In the genomic region with DNA sequence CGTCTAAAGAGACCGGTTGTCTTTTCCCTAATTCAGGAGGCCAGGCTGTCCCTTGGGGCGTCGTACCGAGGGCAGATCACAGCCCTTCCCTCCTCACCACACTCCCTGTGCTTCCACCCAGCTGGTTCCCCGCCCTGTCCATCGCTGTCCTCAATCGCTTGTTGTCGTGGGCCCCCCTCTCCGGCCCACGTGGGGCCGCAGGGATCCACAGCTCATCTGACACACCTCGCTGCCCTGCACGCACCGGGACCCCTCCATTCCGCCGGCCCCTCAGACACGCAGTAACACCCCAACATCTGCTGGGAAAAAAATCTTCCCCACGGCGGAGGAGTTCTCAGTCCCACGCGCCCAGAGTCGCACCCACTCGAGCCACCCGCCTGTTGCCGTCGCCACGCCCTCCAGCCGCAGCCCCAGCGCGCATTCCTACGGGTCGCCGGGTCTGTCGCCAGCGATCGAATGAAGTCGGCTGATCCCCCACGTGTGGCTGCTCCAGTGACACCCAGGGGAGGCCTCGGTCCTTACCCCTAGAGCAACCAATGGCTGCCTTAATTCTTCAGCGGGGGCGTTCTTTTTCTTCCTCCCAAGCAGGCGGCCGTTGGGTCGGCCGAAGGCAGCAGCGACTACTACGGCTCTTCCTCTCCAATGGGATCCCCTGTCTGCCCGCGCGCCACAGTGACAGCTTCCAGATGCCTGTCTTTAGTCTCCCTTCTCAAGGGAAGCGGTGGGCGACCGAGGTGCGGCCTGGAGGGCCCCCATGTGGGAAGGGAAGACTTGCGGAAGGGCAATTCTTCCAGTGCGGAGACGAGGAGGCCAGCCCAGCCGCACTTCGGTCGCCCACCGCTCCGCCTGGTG, we compare ENCODE assay signal across 8 cellular contexts.
DNase-seq lines count a peak whose midpoint lies in the region; ATAC-seq lines count a peak whose summit lies in the region.

No MANE protein-coding gene starts in this region.

- no peaks in the 10 kb centered on the region for H3K27me3 Mint-ChIP-seq in memory B cell

- H3K4me3 Mint-ChIP-seq in memory B cell: peak overlapping the region; percentile 91

- H3K27ac Mint-ChIP-seq in memory B cell: peak overlapping the region; percentile 66

- ATAC-seq in GM18870 (IDR thresholded peaks at IDR 0.05; ENCODE audit: unreplicated experiment) (peak; percentile 43), HG03097 (IDR thresholded peaks at IDR 0.05; ENCODE audit: low FRiP score, unreplicated experiment) (peak; percentile 46), memory B cell (ENCODE audit: low read depth) (peak; percentile 65)

- DNase-seq in AG08396 (ENCODE audit: low spot score): peak; percentile 82
- peak; percentile 43 for DNase-seq in NCI-H526 treated with DMSO at 0.1 percent for 48 hours (lab: John Stamatoyannopoulos, UW)
- DNase-seq in activated CD8-positive, alpha-beta memory T cell treated with anti-CD3 and anti-CD28 coated beads for 1 hour (ENCODE audit: extremely low read depth in 1 of 2, low read depth in 1 of 2): peak; percentile 38 to 39
- DNase-seq in effector CD8-positive, alpha-beta T cell (lab: John Stamatoyannopoulos, UW): peak; percentile 55
- peak; percentile 64 to 65 for DNase-seq in memory B cell (ENCODE audit: low spot score in 2 of 2)
- peak; percentile 47 to 49 for DNase-seq in stimulated activated CD8-positive, alpha-beta memory T cell treated with anti-CD3 and anti-CD28 coated beads, Interleukin-15, amount 100 ng/mL, for 48 hours (ENCODE audit: low read depth in 2 of 2)

- H3K36me3 Mint-ChIP-seq in memory B cell: no peaks in the 10 kb centered on the region

- H3K9me3 Mint-ChIP-seq in memory B cell: no peaks in the 10 kb centered on the region

- H3K4me1 Mint-ChIP-seq in memory B cell: peaks cover 15% of the 10 kb centered on the region

Comparison
In these comparisons a context has a peak if more than half of its experiments do, and no peak if none do; other contexts are left out.
1. Peak in every context shown above with its lines: DNase-seq and ATAC-seq.